In genomic region chr16:82302007-82302733, GRCh38 we compare ENCODE assay signal across 11 cellular contexts.
"Had no signal": no experiment of that assay in that cellular context is flagged by ENCODE, and none has a peak within 500 bp of the region (broad histone marks: within the 10 kb centered on the region; RNA-seq: fewer than 3 reads in every experiment).

No MANE protein-coding gene starts in this region.

- DNase-seq: activated CD4-positive, alpha-beta T cell treated with anti-CD3 and anti-CD28 coated beads, Interleukin-2, amount 10 ng/mL, durations not matched to agents 24 days and 14 days; activated naive CD4-positive, alpha-beta T cell treated with Interleukin-2 at 50 U/mL for 16 hours; central memory CD4-positive, alpha-beta T cell; effector memory CD8-positive, alpha-beta T cell; gastrocnemius medialis; mammary epithelial cell; stimulated activated CD4-positive, alpha-beta T cell treated with anti-CD3 and anti-CD28 coated beads, Interleukin-4, amount 100 ng/mL, for 24 hours; T-helper 9 cell had no signal

- H3K27ac ChIP-seq: epithelial cell of prostate, gastrocnemius medialis, tibial nerve, VCaP had no signal

- H3K9me3 ChIP-seq: gastrocnemius medialis, tibial nerve had no signal

- ATAC-seq: effector memory CD8-positive, alpha-beta T cell; gastrocnemius medialis had no signal

- H3K36me3 ChIP-seq: gastrocnemius medialis, tibial nerve had no signal

- H3K4me1 ChIP-seq: gastrocnemius medialis, tibial nerve had no signal

- H3K27me3 ChIP-seq: gastrocnemius medialis, tibial nerve had no signal

- H3K4me3 ChIP-seq: gastrocnemius medialis, tibial nerve had no signal
